ENCODE assay signal across 17 cellular contexts in the genomic region with DNA sequence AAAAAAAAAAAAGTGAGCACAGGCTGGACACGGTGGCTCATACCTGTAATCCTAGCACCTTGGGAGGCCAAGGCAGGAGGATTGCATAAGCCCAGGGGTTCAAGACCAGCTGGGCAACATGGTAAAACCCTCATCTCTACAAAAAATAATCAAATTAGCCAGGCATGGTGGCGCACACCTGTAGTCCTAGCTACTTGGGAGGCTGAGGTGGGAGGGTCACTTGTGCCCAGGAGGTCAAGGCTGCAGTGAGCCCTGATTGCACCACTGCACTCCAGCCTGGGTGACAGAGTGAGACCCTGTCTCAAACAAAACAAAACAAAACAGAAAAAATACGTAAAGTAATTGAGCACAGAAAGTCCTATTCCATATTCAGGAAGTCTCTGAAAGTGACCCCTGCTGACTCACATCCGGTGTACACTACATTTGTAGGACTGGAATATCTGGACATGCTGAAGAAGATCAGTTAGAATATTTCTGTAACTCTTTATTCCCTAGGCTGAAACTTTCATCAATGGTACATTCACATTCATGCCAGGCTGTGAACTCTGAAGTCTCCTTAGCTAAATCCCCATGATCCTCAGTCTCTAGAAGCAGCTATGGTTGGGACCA.
DNase-seq lines count a peak whose midpoint lies in the region; ATAC-seq, FAIRE-seq and TF ChIP-seq lines count a peak whose summit lies in the region.
"Had no signal": no experiment of that assay in that cellular context is flagged by ENCODE, and none has a peak within 500 bp of the region (broad histone marks: within the 10 kb centered on the region; RNA-seq: fewer than 3 reads in every experiment).

No MANE protein-coding gene starts in this region.

- BruUV-seq in A673 (replicated peaks; lab: Mats Ljungman, UMichigan), result no TSS peak

- no peak overlapping the region for H3K4me3 Mint-ChIP-seq in natural killer cell
- H3K4me3 Mint-ChIP-seq: activated CD4-positive, alpha-beta T cell treated with anti-CD3 and anti-CD28 coated beads, Interleukin-2, amount 10 ng/mL, durations not matched to agents 7 days and 5 days; activated naive CD4-positive, alpha-beta T cell treated with anti-CD3 and anti-CD28 coated beads, Interleukin-2, amount 10 ng/mL, durations not matched to agents 7 days and 5 days; dendritic cell treated with granulocyte-macrophage colony-stimulating factor and Interleukin-4, amounts not matched to agents 40 ng/mL and 50 ng/mL, for 4 days had no signal

- H3K36me3 Mint-ChIP-seq in natural killer cell, result peaks cover 9% of the 10 kb centered on the region

- H3K4me3 ChIP-seq in A673 (ENCODE audit: low read depth, low read length, poor library complexity, severe bottlenecking) (no peak overlapping the region), bronchial epithelial cell (ENCODE audit: low read depth, low read length) (no peak overlapping the region)
- H3K4me3 ChIP-seq: MG63, SJSA1, upper lobe of right lung had no signal

- peaks cover 7% of the 10 kb centered on the region for H3K4me1 ChIP-seq in A673 (ENCODE audit: insufficient read depth, low read length, poor library complexity, severe bottlenecking)
- H3K4me1 ChIP-seq: upper lobe of right lung had no signal

- POLR2A ChIA-PET in A673 (lab: Charles Lee; ENCODE audit: low non-redundant PET), result no interaction called here

- H3K27ac ChIP-seq in A673 (ENCODE audit: low read depth, low read length, poor library complexity, severe bottlenecking) (no peak overlapping the region), substantia nigra (ENCODE audit: low read depth, low read length, poor library complexity, severe bottlenecking) (no peak overlapping the region)
- H3K27ac ChIP-seq: SJSA1, upper lobe of right lung had no signal

- TF ChIP-seq CTCF in A673 (conservative IDR thresholded peaks at IDR 0.05; ENCODE audit: low read depth, low read length) (no peak), bronchial epithelial cell (IDR thresholded peaks at IDR 0.05; ENCODE audit: insufficient read depth, low read length, severe bottlenecking) (no peak), natural killer cell (IDR thresholded peaks at IDR 0.05) (no peak)

- peaks cover 7% of the 10 kb centered on the region for H3K9me3 ChIP-seq in A673 (ENCODE audit: low read depth, low read length, poor library complexity, severe bottlenecking)
- H3K9me3 ChIP-seq: MG63, upper lobe of right lung had no signal

- no peaks in the 10 kb centered on the region for H3K9me3 Mint-ChIP-seq in natural killer cell
- H3K9me3 Mint-ChIP-seq: activated naive CD4-positive, alpha-beta T cell treated with anti-CD3 and anti-CD28 coated beads, Interleukin-2, amount 10 ng/mL, durations not matched to agents 7 days and 5 days; dendritic cell treated with granulocyte-macrophage colony-stimulating factor and Interleukin-4, amounts not matched to agents 40 ng/mL and 50 ng/mL, for 4 days had no signal

- intact Hi-C loops in A673 (cut with micrococcal nuclease; ENCODE audit: unreplicated experiment) (no loop called here), natural killer cell (cut with micrococcal nuclease) (no loop called here)

- peaks cover 0 to 5% of the 10 kb centered on the region in 2 donors for H3K4me1 Mint-ChIP-seq in natural killer cell
- H3K4me1 Mint-ChIP-seq: activated CD4-positive, alpha-beta T cell treated with anti-CD3 and anti-CD28 coated beads, Interleukin-2, amount 10 ng/mL, durations not matched to agents 7 days and 5 days; activated naive CD4-positive, alpha-beta T cell treated with anti-CD3 and anti-CD28 coated beads, Interleukin-2, amount 10 ng/mL, durations not matched to agents 7 days and 5 days had no signal

- DNase-seq in A673 (ENCODE audit: low spot score) (peak; percentile 70), LHCN-M2 (ENCODE audit: low read depth) (peak; percentile 31), bronchial epithelial cell (ENCODE audit: low read depth) (peak; percentile 21), hepatic stellate cell (ENCODE audit: low spot score) (peak; percentile 29), natural killer cell (no peak), NCI-H446 treated with DMSO at 0.1 percent for 48 hours (lab: John Stamatoyannopoulos, UW) (no peak), substantia nigra (lab: John Stamatoyannopoulos, UW) (no peak)
- DNase-seq: activated CD4-positive, alpha-beta T cell treated with anti-CD3 and anti-CD28 coated beads, Interleukin-2, amount 10 ng/mL, durations not matched to agents 7 days and 5 days; activated naive CD4-positive, alpha-beta T cell treated with anti-CD3 and anti-CD28 coated beads, Interleukin-2, amount 10 ng/mL, durations not matched to agents 7 days and 5 days; MG63; NCI-H187 treated with DMSO at 0.1 percent for 48 hours; retina; stimulated activated naive CD4-positive, alpha-beta T cell; upper lobe of right lung had no signal

- ATAC-seq in natural killer cell, result no peak
- ATAC-seq in HG02678 (IDR thresholded peaks at IDR 0.05; ENCODE audit: unreplicated experiment), result no peak

- no peaks in the 10 kb centered on the region for H3K27me3 Mint-ChIP-seq in natural killer cell (ENCODE audit: low read depth in 2 of 2)
- H3K27me3 Mint-ChIP-seq: activated CD4-positive, alpha-beta T cell treated with anti-CD3 and anti-CD28 coated beads, Interleukin-2, amount 10 ng/mL, durations not matched to agents 7 days and 5 days; activated naive CD4-positive, alpha-beta T cell treated with anti-CD3 and anti-CD28 coated beads, Interleukin-2, amount 10 ng/mL, durations not matched to agents 7 days and 5 days; dendritic cell treated with granulocyte-macrophage colony-stimulating factor and Interleukin-4, amounts not matched to agents 40 ng/mL and 50 ng/mL, for 4 days had no signal

- H3K27me3 ChIP-seq in A673 (replicated peaks; ENCODE audit: insufficient read depth, low read depth, low read length, poor library complexity) (no peaks in the 10 kb centered on the region), bronchial epithelial cell (ENCODE audit: control insufficient read depth, insufficient read depth, low read length) (no peaks in the 10 kb centered on the region)
- H3K27me3 ChIP-seq: MG63, SJSA1, upper lobe of right lung had no signal

- CTCF ChIA-PET in A673 (lab: Charles Lee), result interaction anchor here (0.6 kb wide), 1 partner anchor 396 kb away, joined by 7 read pairs; no protein-coding TSS in a partner anchor

- no peak overlapping the region for H3K27ac Mint-ChIP-seq in natural killer cell
- H3K27ac Mint-ChIP-seq: activated CD4-positive, alpha-beta T cell treated with anti-CD3 and anti-CD28 coated beads, Interleukin-2, amount 10 ng/mL, durations not matched to agents 7 days and 5 days; activated naive CD4-positive, alpha-beta T cell treated with anti-CD3 and anti-CD28 coated beads, Interleukin-2, amount 10 ng/mL, durations not matched to agents 7 days and 5 days; dendritic cell treated with granulocyte-macrophage colony-stimulating factor and Interleukin-4, amounts not matched to agents 40 ng/mL and 50 ng/mL, for 4 days had no signal

- FAIRE-seq in bronchial epithelial cell (lab: Jason Lieb, UNC), result no peak

- H3K36me3 ChIP-seq in A673 (ENCODE audit: insufficient read depth, low read length, poor library complexity, severe bottlenecking), result peaks cover 5% of the 10 kb centered on the region
- H3K36me3 ChIP-seq in bronchial epithelial cell (ENCODE audit: control insufficient read depth, insufficient read depth, low read length), result peaks cover 2% of the 10 kb centered on the region

Comparison
In these comparisons a context has a peak if more than half of its experiments do, and no peak if none do; other contexts are left out.
1. DNase-seq: peak in A673 (single experiment), LHCN-M2 (single experiment), bronchial epithelial cell (single experiment) and hepatic stellate cell (single experiment); none in natural killer cell (single experiment), NCI-H446 treated with DMSO at 0.1 percent for 48 hours (single experiment) and substantia nigra (0 of 49).